In genomic region chr2:238632181-238633060, GRCh38 we compare ENCODE assay signal across 25 cellular contexts.
"Had no signal": no experiment of that assay in that cellular context is flagged by ENCODE, and none has a peak within 500 bp of the region (broad histone marks: within the 10 kb centered on the region; RNA-seq: fewer than 3 reads in every experiment).

No MANE protein-coding gene starts in this region.

- H3K27ac ChIP-seq: lower lobe of right lung, tibial nerve, vagina had no signal

- H3K4me1 ChIP-seq: lower lobe of right lung, tibial nerve, vagina had no signal

- H3K36me3 ChIP-seq: lower lobe of right lung, tibial nerve, vagina had no signal

- H3K36me3 Mint-ChIP-seq: brain had no signal

- H3K27ac Mint-ChIP-seq: activated B cell treated with CpG ODN at 0.5 μM for 24 hours; activated naive CD4-positive, alpha-beta T cell treated with anti-CD3 and anti-CD28 coated beads for 36 hours; activated T-cell treated with anti-CD3 and anti-CD28 coated beads, Interleukin-2, amount 50 U/mL, for 72 hours; brain; T-helper 17 cell had no signal

- H3K4me1 Mint-ChIP-seq: activated B cell treated with CpG ODN at 0.5 μM for 24 hours, T-helper 17 cell had no signal

- H3K4me3 ChIP-seq: lower lobe of right lung, mucosa of descending colon, tibial nerve, vagina had no signal

- ATAC-seq: activated T-cell treated with anti-CD3 and anti-CD28 coated beads, Interleukin-2, amount 50 U/mL, for 72 hours; lower lobe of right lung; mucosa of descending colon; stimulated activated naive CD8-positive, alpha-beta T cell treated with anti-CD3 and anti-CD28 coated beads, Interleukin-15, Interleukin-2, amounts not matched to agents 100 U/mL and 50 U/mL, for 24 hours; T-helper 17 cell had no signal

- H3K27me3 ChIP-seq: tibial nerve, vagina had no signal

- H3K9me3 Mint-ChIP-seq: activated B cell treated with CpG ODN at 0.5 μM for 24 hours; activated naive CD4-positive, alpha-beta T cell treated with anti-CD3 and anti-CD28 coated beads for 36 hours; activated T-cell treated with anti-CD3 and anti-CD28 coated beads, Interleukin-2, amount 50 U/mL, for 72 hours had no signal

- DNase-seq: activated B cell treated with CpG ODN at 0.5 μM for 24 hours; activated CD4-positive, alpha-beta T cell treated with anti-CD3 and anti-CD28 coated beads for 4 hours; activated CD4-positive, alpha-beta T cell treated with anti-CD3 and anti-CD28 coated beads, Interleukin-2, amount 50 U/mL, for 48 hours; activated effector memory CD4-positive, alpha-beta T cell treated with Interleukin-2 at 50 U/mL for 16 hours; activated naive CD4-positive, alpha-beta T cell treated with anti-CD3 and anti-CD28 coated beads for 36 hours; activated T-cell treated with anti-CD3 and anti-CD28 coated beads, Interleukin-2, amount 50 U/mL, for 72 hours; anterior cingulate cortex; caudate nucleus; dermis blood vessel endothelial cell; effector CD8-positive, alpha-beta T cell; erythroblast; foreskin melanocyte; hypothalamus; lower lobe of right lung; mesendoderm; mucosa of descending colon; occipital lobe; stimulated activated CD4-positive, alpha-beta T cell treated with anti-CD3 and anti-CD28 coated beads, Interleukin-4, amount 100 ng/mL, for 24 hours; stimulated activated naive CD8-positive, alpha-beta T cell treated with anti-CD3 and anti-CD28 coated beads, Interleukin-15, Interleukin-2, amounts not matched to agents 100 U/mL and 50 U/mL, for 24 hours; substantia nigra; SW 1271; T-helper 17 cell had no signal

- H3K9me3 ChIP-seq: lower lobe of right lung, mucosa of descending colon, vagina had no signal

- H3K4me3 Mint-ChIP-seq: activated B cell treated with CpG ODN at 0.5 μM for 24 hours; activated naive CD4-positive, alpha-beta T cell treated with anti-CD3 and anti-CD28 coated beads for 36 hours; activated T-cell treated with anti-CD3 and anti-CD28 coated beads, Interleukin-2, amount 50 U/mL, for 72 hours; brain; T-helper 17 cell had no signal
